8 cellular contexts compared by ENCODE assay signal in genomic region chr6:43020847-43021246, GRCh38. TPM values are rescaled to one million over a fixed set of nuclear protein-coding genes. Genes with fewer than 3 reads are reported as not detected.
DNase-seq lines count a peak whose midpoint lies in the region; ATAC-seq, FAIRE-seq and TF ChIP-seq lines count a peak whose summit lies in the region.

No MANE protein-coding gene starts in this region.

- peaks cover 34% of the 10 kb centered on the region for H4K20me1 ChIP-seq in DND-41 (ENCODE audit: insufficient read depth, low read length)

- no peak for FAIRE-seq in RCC 7860 (lab: Jason Lieb, UNC)

- H3K4me1 ChIP-seq in DND-41 (ENCODE audit: insufficient read depth, low read length) (peaks cover 64% of the 10 kb centered on the region), duodenal mucosa (ENCODE audit: control insufficient read depth in 1 of 2, insufficient read depth in 2 of 2, low read length in 2 of 2) (peaks cover 12 to 27% of the 10 kb centered on the region in 2 donors)

- peak overlapping the region; percentile 70 to 83 for H3K27ac Mint-ChIP-seq in natural killer cell treated with Interleukin-12 subunit alpha and Interleukin-12 subunit beta and Interleukin-15 and Interleukin-18, amount 100 ng/mL, for 72 hours

- peak overlapping the region; percentile 91 for H3K4me3 Mint-ChIP-seq in natural killer cell treated with Interleukin-12 subunit alpha and Interleukin-12 subunit beta and Interleukin-15 and Interleukin-18, amount 100 ng/mL, for 72 hours

- peaks cover 19% of the 10 kb centered on the region for H3K36me3 Mint-ChIP-seq in natural killer cell treated with Interleukin-12 subunit alpha and Interleukin-12 subunit beta and Interleukin-15 and Interleukin-18, amount 100 ng/mL, for 72 hours

- no peaks in the 10 kb centered on the region for H3K27me3 ChIP-seq in DND-41 (ENCODE audit: insufficient read depth, low read length, poor library complexity)
- H3K27me3 ChIP-seq in duodenal mucosa (ENCODE audit: control insufficient read depth in 1 of 2, insufficient read depth in 2 of 2, low read length in 2 of 2): no peaks in the 10 kb centered on the region

- no peaks in the 10 kb centered on the region for H3K27me3 Mint-ChIP-seq in natural killer cell treated with Interleukin-12 subunit alpha and Interleukin-12 subunit beta and Interleukin-15 and Interleukin-18, amount 100 ng/mL, for 72 hours

- peak overlapping the region; percentile 73 for H2AFZ ChIP-seq in DND-41 (ENCODE audit: low read depth, low read length)

- H3K36me3 ChIP-seq in DND-41 (ENCODE audit: insufficient read depth, low read length) (peaks cover 75% of the 10 kb centered on the region), duodenal mucosa (ENCODE audit: control insufficient read depth in 1 of 2, insufficient read depth in 2 of 2, low read length in 2 of 2) (peaks cover 34 to 45% of the 10 kb centered on the region in 2 donors)

- peaks cover 22 to 31% of the 10 kb centered on the region in 2 donors for H3K4me1 Mint-ChIP-seq in natural killer cell treated with Interleukin-12 subunit alpha and Interleukin-12 subunit beta and Interleukin-15 and Interleukin-18, amount 100 ng/mL, for 72 hours (ENCODE audit: low read depth in 2 of 2)

- H3K79me2 ChIP-seq in DND-41 (ENCODE audit: insufficient read depth, low read length): peaks cover 64% of the 10 kb centered on the region

- H3K9ac ChIP-seq in DND-41 (ENCODE audit: low read depth, low read length) (peak overlapping the region; percentile 58), duodenal mucosa (ENCODE audit: low read depth in 1 of 2, low read length in 2 of 2) (peak overlapping the region; percentile 40 to 51)

- H3K27ac ChIP-seq in DND-41 (ENCODE audit: low read length) (peak overlapping the region; percentile 72), duodenal mucosa (ENCODE audit: low read depth, low read length) (no peak overlapping the region)

- no peaks in the 10 kb centered on the region for H3K9me3 ChIP-seq in DND-41 (ENCODE audit: insufficient read depth, low read length, severe bottlenecking)
- H3K9me3 ChIP-seq in duodenal mucosa (ENCODE audit: control insufficient read depth in 1 of 2, low read length in 2 of 2): no peaks in the 10 kb centered on the region

- peak overlapping the region; percentile 79 for H3K4me2 ChIP-seq in DND-41 (ENCODE audit: insufficient read depth, low read length)

- no peaks in the 10 kb centered on the region for H3K9me3 Mint-ChIP-seq in natural killer cell treated with Interleukin-12 subunit alpha and Interleukin-12 subunit beta and Interleukin-15 and Interleukin-18, amount 100 ng/mL, for 72 hours

- TF ChIP-seq CTCF in DND-41 (IDR thresholded peaks at IDR 0.05; ENCODE audit: borderline replicate concordance, extremely low read depth, low read length, poor library complexity, severe bottlenecking) (no peak), GM10266 (IDR thresholded peaks at IDR 0.05; ENCODE audit: control insufficient read depth, insufficient read depth, low read depth, missing control alignments) (no peak), GM20000 (IDR thresholded peaks at IDR 0.05; ENCODE audit: extremely low read depth, missing control alignments) (no peak)

- H3K4me3 ChIP-seq in DND-41 (ENCODE audit: low read depth in 1 of 2, low read length in 2 of 2) (peak overlapping the region; percentile 58 to 86; a peak in 3 of 4 replicates), duodenal mucosa (ENCODE audit: low read depth in 1 of 2, low read length in 2 of 2) (peak overlapping the region; percentile 96 to 98)

- DNase-seq in DND-41 (peak; percentile 31), NCI-H2227 treated with DMSO at 0.1 percent for 48 hours (lab: John Stamatoyannopoulos, UW) (peak; percentile 43), GM10266 (ENCODE audit: extremely low spot score) (no peak), RCC 7860 (ENCODE audit: low spot score) (no peak), COLO668 (lab: John Stamatoyannopoulos, UW; ENCODE audit: unreplicated experiment) (no peak), GM20000 (ENCODE audit: low spot score) (no peak)
- DNase-seq in natural killer cell treated with Interleukin-12 subunit alpha and Interleukin-12 subunit beta and Interleukin-15 and Interleukin-18, amount 100 ng/mL, for 72 hours (ENCODE audit: low spot score): no peak

- ATAC-seq in DND-41 (ENCODE audit: insufficient read depth, low read depth): peak; percentile 28
- no peak for ATAC-seq in natural killer cell treated with Interleukin-12 subunit alpha and Interleukin-12 subunit beta and Interleukin-15 and Interleukin-18, amount 100 ng/mL, for 72 hours

RNA-seq across cellular contexts. Expression of gene RRP36, which starts 0.6 kb away (rescaled TPM):
- total RNA-seq in natural killer cell treated with Interleukin-12 subunit alpha and Interleukin-12 subunit beta and Interleukin-15 and Interleukin-18, amount 100 ng/mL, for 72 hours: 10 to 100 TPM; 86.9 to 96.5 TPM

RNA-seq across cellular contexts. Expression of gene KLHDC3, which starts 6.8 kb away (rescaled TPM):
- 10 to 100 TPM; 59.6 to 60.8 TPM for total RNA-seq in natural killer cell treated with Interleukin-12 subunit alpha and Interleukin-12 subunit beta and Interleukin-15 and Interleukin-18, amount 100 ng/mL, for 72 hours

RNA-seq across cellular contexts. Expression of gene MEA1, which starts 7.1 kb away (rescaled TPM):
- total RNA-seq in natural killer cell treated with Interleukin-12 subunit alpha and Interleukin-12 subunit beta and Interleukin-15 and Interleukin-18, amount 100 ng/mL, for 72 hours: 10 to 100 TPM; 55.7 to 77.8 TPM

RNA-seq across cellular contexts. Expression of gene CUL7, which starts 32.8 kb away (rescaled TPM):
- 1 to 10 TPM; 8.3 to 9.8 TPM for total RNA-seq in natural killer cell treated with Interleukin-12 subunit alpha and Interleukin-12 subunit beta and Interleukin-15 and Interleukin-18, amount 100 ng/mL, for 72 hours

RNA-seq across cellular contexts. Expression of gene PPP2R5D, which starts 36.5 kb away (rescaled TPM):
- total RNA-seq in natural killer cell treated with Interleukin-12 subunit alpha and Interleukin-12 subunit beta and Interleukin-15 and Interleukin-18, amount 100 ng/mL, for 72 hours: 10 to 100 TPM; 38.9 to 47.8 TPM

Comparison
In these comparisons a context has a peak if more than half of its experiments do, and no peak if none do; other contexts are left out.
1. DNase-seq: peak in DND-41 (single experiment) and NCI-H2227 treated with DMSO at 0.1 percent for 48 hours (single experiment); none in natural killer cell treated with Interleukin-12 subunit alpha and Interleukin-12 subunit beta and Interleukin-15 and Interleukin-18, amount 100 ng/mL, for 72 hours (single experiment), GM10266 (single experiment), RCC 7860 (single experiment), COLO668 (single experiment) and GM20000 (single experiment).